1 cellular context compared by ENCODE assay signal in the genomic region with DNA sequence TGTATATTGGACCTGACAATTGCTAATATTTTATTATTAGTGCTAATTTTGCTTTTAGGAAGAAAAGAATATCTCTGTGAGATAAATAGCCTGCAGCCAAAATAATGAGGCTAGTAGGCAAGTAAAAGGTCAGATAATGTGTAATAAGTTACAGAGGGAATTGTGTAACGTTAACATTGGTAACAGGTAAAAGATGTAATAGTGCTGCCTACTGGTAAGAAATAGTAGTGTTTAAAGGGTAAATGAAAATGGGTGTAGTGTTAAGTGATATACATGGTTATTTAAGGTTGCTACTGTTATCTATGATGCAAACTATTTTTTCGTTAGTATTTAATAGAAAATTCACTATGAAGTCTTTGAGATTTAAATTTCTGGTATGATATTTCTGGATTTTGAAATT.
TF ChIP-seq lines count a peak whose summit lies in the region.

No MANE protein-coding gene starts in this region.

TF ChIP-seq in WTC11, 78 proteins besides CTCF, POLR2A, EP300 and RAD21 (continued from another document):
- TF ChIP-seq ATF2 (CRISPR knock-in tag; IDR thresholded peaks at IDR 0.05; ENCODE audit: borderline replicate concordance, low read depth) (no peak), CBFB (CRISPR knock-in tag; IDR thresholded peaks at IDR 0.05; ENCODE audit: low read depth) (no peak)
